ENCODE assay signal across 8 cellular contexts in genomic region chr6:6676910-6677441, GRCh38.
DNase-seq lines count a peak whose midpoint lies in the region; ATAC-seq and TF ChIP-seq lines count a peak whose summit lies in the region.

No MANE protein-coding gene starts in this region.

- H3K36me3 ChIP-seq in thyroid gland, result no peaks in the 10 kb centered on the region

- no peak for TF ChIP-seq POLR2A in thyroid gland (IDR thresholded peaks at IDR 0.05)

- no peaks in the 10 kb centered on the region for H3K9me3 ChIP-seq in thyroid gland

- H3K4me3 ChIP-seq in foreskin fibroblast (ENCODE audit: low read depth in 1 of 2, low read length in 2 of 2) (no peak overlapping the region), thyroid gland (replicated peaks in 1 of 3) (no peak overlapping the region)

- WGBS in thyroid gland, 2 donors, result 19 to 30% methylated on average over 7 of the region's 7 CpGs

- intact Hi-C loops in thyroid gland (cut with DNase I), result no loop called here

- H3K4me1 ChIP-seq in thyroid gland, result peaks cover 3 to 19% of the 10 kb centered on the region in 2 donors

- DNase-seq in NCI-H524 (lab: John Stamatoyannopoulos, UW) (peak; percentile 50 to 79), NCI-H524 treated with DMSO at 0.1 percent for 48 hours (lab: John Stamatoyannopoulos, UW) (no peak), Kasumi-1 (lab: John Stamatoyannopoulos, UW) (peak; percentile 79 to 85), RPMI7951 (ENCODE audit: low read depth) (peak; percentile 68), foreskin fibroblast (peak; percentile 57 to 87), omental fat pad (ENCODE audit: low spot score) (peak; percentile 94), thyroid gland (peak; percentile 76 to 78)
- DNase-seq in activated T-helper 1 cell treated with anti-CD3 and anti-CD28 coated beads, Interleukin-2, amount 50 U/mL, for 16 hours (ENCODE audit: low read depth in 1 of 2, low spot score in 1 of 2), result peak; percentile 59 to 70

- peak; percentile 86 for ATAC-seq in omental fat pad (ENCODE audit: low FRiP score)

- no peak overlapping the region for H3K27ac ChIP-seq in thyroid gland

- H3K27me3 ChIP-seq in thyroid gland, result no peaks in the 10 kb centered on the region

- TF ChIP-seq CTCF in foreskin fibroblast (IDR thresholded peaks at IDR 0.05; ENCODE audit: low read depth, low read length) (peak; percentile 93), omental fat pad (IDR thresholded peaks at IDR 0.05) (peak in 2 of 3 donors; percentile 46 to 94), thyroid gland (IDR thresholded peaks at IDR 0.05) (peak; percentile 92 to 99 (median 96))
